In the genomic region with DNA sequence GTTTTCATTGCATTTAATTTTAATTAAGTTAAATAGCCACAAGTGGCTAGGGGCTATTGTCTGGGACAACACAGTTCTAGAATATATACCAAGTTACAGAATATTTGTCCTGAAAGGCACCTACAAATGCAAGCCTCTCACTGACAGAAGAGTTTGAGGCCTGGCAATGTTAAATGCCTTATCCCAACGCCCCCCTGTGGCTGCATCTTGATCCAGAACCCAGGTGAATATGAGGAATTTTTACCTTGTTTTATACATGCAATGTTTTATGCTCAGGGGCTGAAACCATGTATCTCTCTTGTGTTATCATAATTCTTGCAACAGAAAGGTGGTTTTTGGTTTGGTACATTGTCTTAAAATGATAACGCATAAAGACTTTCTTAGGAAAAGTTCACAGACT, we compare ENCODE assay signal across 9 cellular contexts.
A peak's percentile ranks its signal among the peaks of the same experiment; 100 is the strongest.
DNase-seq lines count a peak whose midpoint lies in the region; ATAC-seq and TF ChIP-seq lines count a peak whose summit lies in the region.
"Had no signal": no experiment of that assay in that cellular context is flagged by ENCODE, and none has a peak within 500 bp of the region (broad histone marks: within the 10 kb centered on the region; RNA-seq: fewer than 3 reads in every experiment).

No MANE protein-coding gene starts in this region.

- ATAC-seq in GM18517 (IDR thresholded peaks at IDR 0.05; ENCODE audit: unreplicated experiment): no peak

- no peak overlapping the region for H3K4me3 Mint-ChIP-seq in immature natural killer cell

- H3K27me3 ChIP-seq in BE2C (no peaks in the 10 kb centered on the region), kidney epithelial cell (ENCODE audit: control insufficient read depth, insufficient read depth, low read length) (no peaks in the 10 kb centered on the region)
- H3K27me3 ChIP-seq: esophagus muscularis mucosa had no signal

- TF ChIP-seq CTCF in BE2C (IDR thresholded peaks at IDR 0.05; ENCODE audit: low read depth, low read length) (peak; percentile 49), GM12874 (IDR thresholded peaks at IDR 0.05; ENCODE audit: insufficient read depth, low read depth, low read length) (peak; percentile 40; the same call in 1 of the 2 replicates), kidney epithelial cell (IDR thresholded peaks at IDR 0.05; ENCODE audit: insufficient read depth, low read length, poor library complexity, severe bottlenecking) (peak; percentile 66)

- H3K4me3 ChIP-seq in BE2C (ENCODE audit: low read depth, low read length): no peak overlapping the region
- no peak overlapping the region for H3K4me3 ChIP-seq in kidney epithelial cell (ENCODE audit: low read depth, low read length)
- H3K4me3 ChIP-seq: esophagus muscularis mucosa had no signal

- no peaks in the 10 kb centered on the region for H3K27me3 Mint-ChIP-seq in immature natural killer cell (ENCODE audit: low read depth in 3 of 3)

- no peaks in the 10 kb centered on the region for H3K36me3 Mint-ChIP-seq in immature natural killer cell

- no peak overlapping the region for H3K27ac Mint-ChIP-seq in immature natural killer cell

- H3K36me3 ChIP-seq in BE2C: no peaks in the 10 kb centered on the region
- no peaks in the 10 kb centered on the region for H3K36me3 ChIP-seq in kidney epithelial cell (ENCODE audit: control insufficient read depth, insufficient read depth, low read length)
- H3K36me3 ChIP-seq: esophagus muscularis mucosa had no signal

- H3K4me1 Mint-ChIP-seq in immature natural killer cell: no peaks in the 10 kb centered on the region

- H3K9me3 ChIP-seq in BE2C: no peaks in the 10 kb centered on the region
- H3K9me3 ChIP-seq: esophagus muscularis mucosa had no signal

- no peaks in the 10 kb centered on the region for H3K4me1 ChIP-seq in BE2C

- DNase-seq in BE2C (peak; percentile 8), SK-N-DZ (ENCODE audit: low spot score) (peak; percentile 22), kidney epithelial cell (ENCODE audit: low read depth) (no peak), NK-92 (lab: John Stamatoyannopoulos, UW; ENCODE audit: unreplicated experiment) (no peak), immature natural killer cell (no peak), mesenteric fat pad (ENCODE audit: low spot score) (no peak)

- H3K9me3 Mint-ChIP-seq in immature natural killer cell: no peaks in the 10 kb centered on the region

Comparison
In these comparisons a context has a peak if more than half of its experiments do, and no peak if none do; other contexts are left out.
1. DNase-seq: peak in BE2C (single experiment) and SK-N-DZ (single experiment); none in kidney epithelial cell (single experiment), NK-92 (single experiment), immature natural killer cell (0 of 3) and mesenteric fat pad (single experiment).
2. Peak in every context shown above with its lines, with median percentiles within 50 percentile points of each other: CTCF ChIP-seq.